9 cellular contexts compared by ENCODE assay signal in the genomic region with DNA sequence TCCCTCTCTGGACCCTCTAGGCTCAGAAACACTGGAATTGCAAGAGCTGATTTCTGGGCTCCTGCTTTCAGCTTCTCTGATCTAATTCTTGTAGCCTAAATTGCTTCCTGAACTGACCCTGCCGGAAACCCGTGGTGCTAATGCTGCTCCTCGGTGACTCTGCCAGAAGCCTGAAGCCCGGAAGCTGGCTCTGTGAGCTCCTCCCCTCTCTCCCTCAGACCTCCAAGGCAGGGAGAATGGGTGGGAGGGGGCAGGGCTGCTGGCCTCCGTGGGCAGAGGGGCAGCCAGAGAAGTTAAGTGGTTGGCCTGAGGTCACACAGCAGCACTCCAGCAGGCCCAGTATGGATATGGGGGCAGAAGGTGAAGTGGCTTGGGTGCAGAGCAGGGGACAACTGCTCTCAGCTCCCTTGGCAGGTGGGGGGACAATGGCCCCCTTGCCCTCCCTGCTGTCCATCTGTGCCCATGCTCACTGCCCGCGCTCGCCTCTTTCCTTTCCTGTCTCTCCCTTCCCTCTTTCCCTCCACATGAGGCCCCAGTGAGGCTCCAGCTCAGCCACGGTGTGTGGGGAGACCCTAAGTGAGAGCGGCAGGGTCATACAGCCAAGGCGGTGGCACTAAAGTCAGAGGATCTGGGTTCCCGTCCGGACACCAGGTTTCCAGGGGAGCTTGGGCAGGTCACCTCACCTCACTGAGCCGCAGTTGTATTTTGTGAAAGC. TPM values are rescaled to one million over a fixed set of nuclear protein-coding genes. Genes with fewer than 3 reads are reported as not detected.
DNase-seq lines count a peak whose midpoint lies in the region; ATAC-seq and TF ChIP-seq lines count a peak whose summit lies in the region.
"Had no signal": no experiment of that assay in that cellular context is flagged by ENCODE, and none has a peak within 500 bp of the region (broad histone marks: within the 10 kb centered on the region; RNA-seq: fewer than 3 reads in every experiment).

No MANE protein-coding gene starts in this region.

- H3K4me1 ChIP-seq in Loucy (ENCODE audit: insufficient read depth, low read length, poor library complexity, severe bottlenecking) (peaks cover 59% of the 10 kb centered on the region), left lung (peaks cover 5 to 13% of the 10 kb centered on the region in 2 donors), stomach (peaks cover 45 to 76% (median 67%) of the 10 kb centered on the region in 4 donors)

- H3K27me3 ChIP-seq in Loucy (ENCODE audit: insufficient read depth, low read length, poor library complexity, severe bottlenecking), result no peaks in the 10 kb centered on the region
- no peaks in the 10 kb centered on the region for H3K27me3 ChIP-seq in left lung
- no peaks in the 10 kb centered on the region for H3K27me3 ChIP-seq in stomach

- peaks cover 3% of the 10 kb centered on the region for H3K36me3 Mint-ChIP-seq in activated naive CD4-positive, alpha-beta T cell treated with anti-CD3 and anti-CD28 coated beads, Interleukin-2, amount 50 U/mL, for 24 hours

- H3K9me3 Mint-ChIP-seq in activated naive CD4-positive, alpha-beta T cell treated with anti-CD3 and anti-CD28 coated beads, Interleukin-2, amount 50 U/mL, for 24 hours, result no peaks in the 10 kb centered on the region

- peak overlapping the region; percentile 98 for H3K27ac Mint-ChIP-seq in activated naive CD4-positive, alpha-beta T cell treated with anti-CD3 and anti-CD28 coated beads, Interleukin-2, amount 50 U/mL, for 24 hours

- DNase-seq in left lung (peak in 1 of 2 donors; percentile 58), stomach (peak; percentile 47), A172 (ENCODE audit: low spot score) (no peak), NCI-H2171 (lab: John Stamatoyannopoulos, UW) (no peak), amygdala (lab: John Stamatoyannopoulos, UW) (no peak), NCI-H345 (lab: John Stamatoyannopoulos, UW) (no peak)

- no peak overlapping the region for H2AFZ ChIP-seq in Loucy (ENCODE audit: low read length)

- no peaks in the 10 kb centered on the region for H3F3A ChIP-seq in Loucy (ENCODE audit: low read depth)

- H3K4me3 Mint-ChIP-seq in activated naive CD4-positive, alpha-beta T cell treated with anti-CD3 and anti-CD28 coated beads, Interleukin-2, amount 50 U/mL, for 24 hours, result peak overlapping the region; percentile 79

- ATAC-seq in left lung, result peak; percentile 67

- H3K4me3 ChIP-seq in Loucy (ENCODE audit: low read length, poor library complexity, severe bottlenecking), result peak overlapping the region; percentile 73
- no peak overlapping the region for H3K4me3 ChIP-seq in left lung
- H3K4me3 ChIP-seq in stomach, result no peak overlapping the region

- peaks cover 24% of the 10 kb centered on the region; the same call in 1 of the 2 replicates for H3K79me2 ChIP-seq in Loucy (ENCODE audit: insufficient read depth, low read length)

- H3K9me3 ChIP-seq in Loucy (ENCODE audit: insufficient read depth, low read depth, low read length), result no peaks in the 10 kb centered on the region
- H3K9me3 ChIP-seq in left lung, result no peaks in the 10 kb centered on the region
- H3K9me3 ChIP-seq in stomach, result no peaks in the 10 kb centered on the region

- peak overlapping the region; percentile 69 for H3K9ac ChIP-seq in Loucy (ENCODE audit: low read depth, low read length, poor library complexity, severe bottlenecking)

- TF ChIP-seq CTCF in Loucy (conservative IDR thresholded peaks at IDR 0.05; ENCODE audit: low read length) (no peak), left lung (IDR thresholded peaks at IDR 0.05) (no peak), stomach (IDR thresholded peaks at IDR 0.05) (no peak)

- intact Hi-C loops in left lung (cut with DNase I) (no loop called here), stomach (cut with DNase I; ENCODE audit: low total_unique reads) (no loop called here)

- H3K36me3 ChIP-seq in Loucy (ENCODE audit: insufficient read depth, low read length) (no peaks in the 10 kb centered on the region; the same call in 1 of the 2 replicates), left lung (no peaks in the 10 kb centered on the region), stomach (peaks cover 7 to 16% (median 13%) of the 10 kb centered on the region in 4 donors)

- no peaks in the 10 kb centered on the region for H3K27me3 Mint-ChIP-seq in activated naive CD4-positive, alpha-beta T cell treated with anti-CD3 and anti-CD28 coated beads, Interleukin-2, amount 50 U/mL, for 24 hours

- TF ChIP-seq EP300 in stomach (IDR thresholded peaks at IDR 0.05), result no peak

- WGBS in stomach, 5 donors, result 62 to 76% (median 65%) methylated on average over 13 to 14 of the region's 14 CpGs

- H3K27ac ChIP-seq in left lung (peak overlapping the region in 1 of 2 donors; percentile 20), stomach (peak overlapping the region; percentile 62 to 86 (median 64))

- no peaks in the 10 kb centered on the region for H4K20me1 ChIP-seq in Loucy (ENCODE audit: insufficient read depth, low read length, poor library complexity, severe bottlenecking)

- peak overlapping the region; percentile 89 for H3K4me2 ChIP-seq in Loucy (ENCODE audit: low read depth, low read length, poor library complexity, severe bottlenecking)

- H3K4me1 Mint-ChIP-seq in activated naive CD4-positive, alpha-beta T cell treated with anti-CD3 and anti-CD28 coated beads, Interleukin-2, amount 50 U/mL, for 24 hours, result peaks cover 21% of the 10 kb centered on the region

- no peaks in the 10 kb centered on the region for H3K9me2 ChIP-seq in Loucy (replicated peaks; ENCODE audit: low read depth, low read length)

- no peak for TF ChIP-seq POLR2A in stomach (IDR thresholded peaks at IDR 0.05)

RNA-seq across cellular contexts. Expression of a gene that starts 16.2 kb away (rescaled TPM):
- 10 to 100 TPM; 11.7 to 13.2 TPM for total RNA-seq in left lung
- 100 to 1,000 TPM in 2 of 5 donors, 10 to 100 TPM in 3; 36.4 to 110 (median 86.2) TPM for total RNA-seq in stomach
- polyA plus RNA-seq in stomach, result 10 to 100 TPM; 10.0 to 53.0 (median 21.7) TPM
- 15.2 and 18.3 TPM in 2 replicates for total RNA-seq in A172 (2014; rRNA removed; shearing (Covaris generic))

RNA-seq across cellular contexts. Expression of a gene that starts 19.6 kb away (rescaled TPM):
- total RNA-seq in left lung (not detected), stomach (10 to 100 TPM in 3 of 5 donors, 1 to 10 TPM in 1, not detected in 1; 2.6 to 63.7 (median 28.3) TPM)
- 1 to 10 TPM in 1 of 3 donors, not detected in 2; 1.1 TPM for polyA plus RNA-seq in stomach
- total RNA-seq in A172 (2014; rRNA removed; shearing (Covaris generic)), result not detected in 2 replicates
- total RNA-seq: temporal lobe had no signal

RNA-seq across cellular contexts. Expression of a gene that starts 45.1 kb away (rescaled TPM):
- total RNA-seq in left lung, result 10 to 100 TPM in 1 of 2 donors, 1 to 10 TPM in 1; 4.8 to 13.5 TPM
- 10 to 100 TPM in 1 of 5 donors, 1 to 10 TPM in 4; 2.6 to 29.2 (median 4.8) TPM for total RNA-seq in stomach
- 1 to 10 TPM; 1.4 to 4.0 (median 2.3) TPM for polyA plus RNA-seq in stomach
- total RNA-seq in A172 (2014; rRNA removed; shearing (Covaris generic)), result 0.05 TPM in 1 of 2 replicates, not detected in the other

RNA-seq across cellular contexts. Expression of a gene that starts 48.8 kb away (rescaled TPM):
- total RNA-seq in left lung (under 1 TPM in 1 of 2 donors, not detected in 1; 0.60 TPM), stomach (100 to 1,000 TPM in 1 of 5 donors, 10 to 100 TPM in 4; 14.5 to 164 (median 61.3) TPM)
- 1 to 10 TPM in 2 of 3 donors, under 1 TPM in 1; 0.55 to 5.3 (median 3.1) TPM for polyA plus RNA-seq in stomach
- total RNA-seq in A172 (2014; rRNA removed; shearing (Covaris generic)), result not detected in 2 replicates
